Comparison of ENCODE assay signal across 1 cellular context in the genomic region with DNA sequence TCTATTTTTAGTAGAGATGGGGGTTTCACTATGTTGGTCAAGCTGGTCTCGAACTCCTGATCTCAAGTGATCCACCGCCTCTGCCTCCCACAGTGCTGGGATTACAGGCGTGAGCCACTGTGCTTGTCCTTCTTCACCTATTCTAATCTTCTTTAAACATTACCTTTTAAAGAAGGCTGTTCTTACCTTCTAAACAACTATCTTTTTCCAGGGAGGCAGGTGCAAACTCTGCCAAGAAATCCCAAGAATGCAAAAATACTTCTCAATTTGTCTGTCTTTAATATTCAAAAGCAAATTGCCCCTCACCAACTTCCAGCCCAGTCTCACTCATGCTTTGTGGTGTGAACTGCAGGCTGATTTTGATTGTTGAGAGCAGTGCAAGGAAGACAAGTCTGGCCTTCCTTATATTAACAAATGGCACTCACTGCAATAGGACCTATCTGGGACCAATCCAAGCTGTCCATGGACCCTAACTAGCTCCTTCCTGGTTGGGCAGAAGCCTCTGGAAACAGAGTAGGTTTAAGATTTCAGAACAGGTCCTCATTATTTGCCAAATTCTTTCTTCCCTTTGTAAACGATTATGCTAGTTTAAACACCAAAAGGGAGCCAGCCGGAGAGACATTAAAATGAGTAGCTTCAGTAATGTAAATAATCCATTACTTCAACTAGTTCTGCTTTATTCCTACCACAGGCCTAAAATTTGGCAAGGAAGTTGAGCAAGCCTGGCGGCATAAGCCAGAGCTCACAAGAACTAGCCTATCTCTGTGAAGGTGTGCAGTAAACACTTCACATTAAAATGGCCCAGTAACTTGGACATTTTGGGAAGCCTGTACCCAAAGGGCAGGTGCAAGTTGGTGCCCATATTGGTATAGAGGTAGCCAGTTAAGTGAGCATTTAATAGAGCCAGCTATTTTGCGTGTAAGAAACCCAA.
TF ChIP-seq lines count a peak whose summit lies in the region.

No MANE protein-coding gene starts in this region.

TF ChIP-seq in HEK293, 187 proteins besides CTCF, POLR2A, EP300 and RAD21 (continued from another document):
- TF ChIP-seq ZBTB10 (tag by site-specific recombination; IDR thresholded peaks at IDR 0.05) (no peak), TCF7L2 (IDR thresholded peaks at IDR 0.05; ENCODE audit: borderline replicate concordance, low read depth, low read length) (no peak), ZNF707 (tag by site-specific recombination; IDR thresholded peaks at IDR 0.05) (no peak), ZNF248 (tag by site-specific recombination; IDR thresholded peaks at IDR 0.05) (no peak), ZNF266 (tag by site-specific recombination; IDR thresholded peaks at IDR 0.05; ENCODE audit: low read depth) (no peak), GLIS2 (tag by site-specific recombination; IDR thresholded peaks at IDR 0.05) (no peak), ZNF155 (tag by site-specific recombination; IDR thresholded peaks at IDR 0.05) (no peak), ZFHX2 (tag by site-specific recombination; conservative IDR thresholded peaks at IDR 0.05) (0 out of 2 replicates have a peak, but pooled peaks have one; percentile 16), ZNF175 (tag by site-specific recombination; IDR thresholded peaks at IDR 0.05) (no peak), ZNF18 (tag by site-specific recombination; IDR thresholded peaks at IDR 0.05) (peak; percentile 73; the same call in 1 of the 2 replicates), ZNF791 (tag by site-specific recombination; IDR thresholded peaks at IDR 0.05) (no peak), ZNF37A (tag by site-specific recombination; IDR thresholded peaks at IDR 0.05) (no peak), ZSCAN16 (tag by site-specific recombination; IDR thresholded peaks at IDR 0.05) (0 out of 2 replicates have a peak, but pooled peaks have one; percentile 29), ZFP37 (tag by site-specific recombination; IDR thresholded peaks at IDR 0.05) (no peak), ZNF280D (tag by site-specific recombination; IDR thresholded peaks at IDR 0.05) (no peak), ZFP41 (tag by site-specific recombination; IDR thresholded peaks at IDR 0.05; ENCODE audit: borderline replicate concordance) (no peak), ZBTB48 (tag by site-specific recombination; IDR thresholded peaks at IDR 0.05) (no peak), EGR2 (tag by site-specific recombination; IDR thresholded peaks at IDR 0.05; ENCODE audit: low read depth) (0 out of 2 replicates have a peak, but pooled peaks have one; percentile 29), ZIC2 (tag by site-specific recombination; IDR thresholded peaks at IDR 0.05) (no peak), REPIN1 (tag by site-specific recombination; IDR thresholded peaks at IDR 0.05; ENCODE audit: low read depth) (no peak), ZNF114 (tag by site-specific recombination; IDR thresholded peaks at IDR 0.05) (no peak)
- TF ChIP-seq, protein P1, sequence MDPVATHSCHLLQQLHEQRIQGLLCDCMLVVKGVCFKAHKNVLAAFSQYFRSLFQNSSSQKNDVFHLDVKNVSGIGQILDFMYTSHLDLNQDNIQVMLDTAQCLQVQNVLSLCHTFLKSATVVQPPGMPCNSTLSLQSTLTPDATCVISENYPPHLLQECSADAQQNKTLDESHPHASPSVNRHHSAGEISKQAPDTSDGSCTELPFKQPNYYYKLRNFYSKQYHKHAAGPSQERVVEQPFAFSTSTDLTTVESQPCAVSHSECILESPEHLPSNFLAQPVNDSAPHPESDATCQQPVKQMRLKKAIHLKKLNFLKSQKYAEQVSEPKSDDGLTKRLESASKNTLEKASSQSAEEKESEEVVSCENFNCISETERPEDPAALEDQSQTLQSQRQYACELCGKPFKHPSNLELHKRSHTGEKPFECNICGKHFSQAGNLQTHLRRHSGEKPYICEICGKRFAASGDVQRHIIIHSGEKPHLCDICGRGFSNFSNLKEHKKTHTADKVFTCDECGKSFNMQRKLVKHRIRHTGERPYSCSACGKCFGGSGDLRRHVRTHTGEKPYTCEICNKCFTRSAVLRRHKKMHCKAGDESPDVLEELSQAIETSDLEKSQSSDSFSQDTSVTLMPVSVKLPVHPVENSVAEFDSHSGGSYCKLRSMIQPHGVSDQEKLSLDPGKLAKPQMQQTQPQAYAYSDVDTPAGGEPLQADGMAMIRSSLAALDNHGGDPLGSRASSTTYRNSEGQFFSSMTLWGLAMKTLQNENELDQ (tag by site-specific recombination; IDR thresholded peaks at IDR 0.05; ENCODE audit: low read depth), result no peak
TF ChIP-seq in HEK293: peak in this region for 5.
